ENCODE assay signal across 22 cellular contexts in the genomic region with DNA sequence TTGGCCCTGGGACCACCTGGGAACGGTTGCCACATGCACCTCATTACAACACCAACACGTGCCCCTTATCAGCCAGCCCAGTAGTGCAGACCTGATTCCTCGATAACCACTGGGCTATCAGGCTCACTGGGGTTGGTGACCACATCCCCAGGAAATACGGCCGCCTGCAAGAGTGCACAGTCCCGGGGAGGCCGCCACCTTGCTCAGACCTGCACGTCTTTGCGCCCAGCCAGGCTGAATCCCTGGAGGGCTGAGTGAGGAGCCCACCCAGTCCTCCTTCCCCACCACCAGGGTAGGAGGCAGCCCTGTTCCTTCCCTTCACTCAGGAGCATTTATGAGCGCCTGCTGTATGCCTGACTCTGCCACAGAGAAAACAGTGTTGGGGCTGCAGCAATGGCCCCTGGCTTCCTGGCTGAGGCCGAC.
A peak's percentile ranks its signal among the peaks of the same experiment; 100 is the strongest.
DNase-seq lines count a peak whose midpoint lies in the region; ATAC-seq and TF ChIP-seq lines count a peak whose summit lies in the region.
"Had no signal": no experiment of that assay in that cellular context is flagged by ENCODE, and none has a peak within 500 bp of the region (broad histone marks: within the 10 kb centered on the region; RNA-seq: fewer than 3 reads in every experiment).

No MANE protein-coding gene starts in this region.

- ATAC-seq in RWPE2 (ENCODE audit: low read depth) (no peak), HG02763 (IDR thresholded peaks at IDR 0.05; ENCODE audit: unreplicated experiment) (no peak)
- ATAC-seq: activated CD4-positive, CD25-positive, alpha-beta regulatory T cell treated with anti-CD3 and anti-CD28 coated beads, Interleukin-2, amount 50 U/mL, for 24 hours; foreskin keratinocyte had no signal

- peaks cover 4% of the 10 kb centered on the region for H3K36me3 Mint-ChIP-seq in glutamatergic neuron (ENCODE audit: unreplicated experiment)

- H3K27ac ChIP-seq in HEK293 (ENCODE audit: extremely low read depth, low read depth, low read length) (no peak overlapping the region), RWPE2 (ENCODE audit: poor library complexity, severe bottlenecking) (no peak overlapping the region)
- H3K27ac ChIP-seq: foreskin keratinocyte, prostate gland, stomach had no signal

- H3K9me3 Mint-ChIP-seq in glutamatergic neuron (ENCODE audit: unreplicated experiment): peaks cover 13% of the 10 kb centered on the region
- H3K9me3 Mint-ChIP-seq: mesothelial cell of epicardium, nephron progenitor cell had no signal

- peaks cover 0 to 4% of the 10 kb centered on the region in 2 experiments; a peak in 1 of 3 replicates for H3K36me3 ChIP-seq in HEK293 (ENCODE audit: control insufficient read depth in 2 of 2, insufficient read depth in 1 of 2, low read length in 2 of 2)
- no peaks in the 10 kb centered on the region for H3K36me3 ChIP-seq in RWPE2 (ENCODE audit: low read depth)
- H3K36me3 ChIP-seq: prostate gland had no signal

- H3K4me3 ChIP-seq in HEK293 (ENCODE audit: low read depth, low read length): no peak overlapping the region
- H3K4me3 ChIP-seq in RWPE2 (ENCODE audit: severe bottlenecking): no peak overlapping the region
- H3K4me3 ChIP-seq: prostate gland, stomach had no signal

- DNase-seq in RWPE2 (ENCODE audit: low spot score): peak; percentile 51
- DNase-seq in glutamatergic neuron: peak; percentile 8
- peak in 6 of 10 donors; percentile 2 to 70 (median 26) for DNase-seq in posterior cingulate gyrus
- DNase-seq in GM19238 (ENCODE audit: insufficient read length, low spot score): no peak
- no peak for DNase-seq in DMS153 treated with DMSO at 0.1 percent for 48 hours (lab: John Stamatoyannopoulos, UW; ENCODE audit: unreplicated experiment)
- DNase-seq: activated gamma-delta T cell; amniotic stem cell; DND-41; foreskin keratinocyte; GOT3; Kasumi-1; NCI-H1105; nephron progenitor cell; SK-N-SH; stimulated activated CD4-positive, alpha-beta T cell treated with anti-CD3 and anti-CD28 coated beads, Interleukin-4, amount 100 ng/mL, for 4 hours; stomach; trophoblast cell had no signal

- H3K27me3 Mint-ChIP-seq in glutamatergic neuron (ENCODE audit: unreplicated experiment): peaks cover 5% of the 10 kb centered on the region

- H3K27me3 ChIP-seq in RWPE2 (ENCODE audit: insufficient read depth, poor library complexity, severe bottlenecking): no peaks in the 10 kb centered on the region
- H3K27me3 ChIP-seq: foreskin keratinocyte, stomach had no signal

- no peak overlapping the region for H3K4me3 Mint-ChIP-seq in glutamatergic neuron (ENCODE audit: unreplicated experiment)
- H3K4me3 Mint-ChIP-seq: mesothelial cell of epicardium, nephron progenitor cell had no signal

- POLR2A ChIA-PET in HEK293 (lab: Yijun Ruan, JAX): no interaction called here

- H3K27ac Mint-ChIP-seq in glutamatergic neuron (ENCODE audit: unreplicated experiment): no peak overlapping the region
- H3K27ac Mint-ChIP-seq: mesothelial cell of epicardium, nephron progenitor cell had no signal

- intact Hi-C loops in posterior cingulate gyrus (cut with DNase I): no loop called here

- TF ChIP-seq CTCF in HEK293 (tag by site-specific recombination; IDR thresholded peaks at IDR 0.05) (no peak), RWPE2 (IDR thresholded peaks at IDR 0.05; ENCODE audit: poor library complexity, severe bottlenecking) (no peak), glutamatergic neuron (IDR thresholded peaks at IDR 0.05; ENCODE audit: partially characterized antibody, unreplicated experiment) (no peak)

- peaks cover 21% of the 10 kb centered on the region for H3K4me1 ChIP-seq in HEK293 (ENCODE audit: control insufficient read depth, insufficient read depth, low read length)
- H3K4me1 ChIP-seq in RWPE2 (ENCODE audit: insufficient read depth, poor library complexity, severe bottlenecking): no peaks in the 10 kb centered on the region
- H3K4me1 ChIP-seq: foreskin keratinocyte, prostate gland, stomach had no signal

- no peaks in the 10 kb centered on the region for H3K9me3 ChIP-seq in HEK293 (ENCODE audit: control insufficient read depth, insufficient read depth, low read depth, low read length)
- no peaks in the 10 kb centered on the region for H3K9me3 ChIP-seq in RWPE2 (ENCODE audit: severe bottlenecking)
- H3K9me3 ChIP-seq: prostate gland, SK-N-SH, stomach had no signal

- H3K4me1 Mint-ChIP-seq in glutamatergic neuron (ENCODE audit: low read depth, unreplicated experiment): peaks cover 9% of the 10 kb centered on the region

- CTCF ChIA-PET in HEK293 (lab: Yijun Ruan, JAX): interaction anchor here (0.6 to 2.7 kb wide), 5 partner anchors 9 to 337 kb away, joined by 3 to 18 read pairs (median 3); no protein-coding TSS in a partner anchor

TF ChIP-seq in HEK293, 187 proteins besides CTCF, POLR2A, EP300 and RAD21:
- TF ChIP-seq ZNF433 (tag by site-specific recombination; IDR thresholded peaks at IDR 0.05; ENCODE audit: low read depth) (0 out of 2 replicates have a peak, but pooled peaks have one; percentile 4), ZNF792 (tag by site-specific recombination; IDR thresholded peaks at IDR 0.05) (0 out of 2 replicates have a peak, but pooled peaks have one; percentile 23), KLF16 (tag by site-specific recombination; IDR thresholded peaks at IDR 0.05) (no peak)
- TF ChIP-seq, protein P1, sequence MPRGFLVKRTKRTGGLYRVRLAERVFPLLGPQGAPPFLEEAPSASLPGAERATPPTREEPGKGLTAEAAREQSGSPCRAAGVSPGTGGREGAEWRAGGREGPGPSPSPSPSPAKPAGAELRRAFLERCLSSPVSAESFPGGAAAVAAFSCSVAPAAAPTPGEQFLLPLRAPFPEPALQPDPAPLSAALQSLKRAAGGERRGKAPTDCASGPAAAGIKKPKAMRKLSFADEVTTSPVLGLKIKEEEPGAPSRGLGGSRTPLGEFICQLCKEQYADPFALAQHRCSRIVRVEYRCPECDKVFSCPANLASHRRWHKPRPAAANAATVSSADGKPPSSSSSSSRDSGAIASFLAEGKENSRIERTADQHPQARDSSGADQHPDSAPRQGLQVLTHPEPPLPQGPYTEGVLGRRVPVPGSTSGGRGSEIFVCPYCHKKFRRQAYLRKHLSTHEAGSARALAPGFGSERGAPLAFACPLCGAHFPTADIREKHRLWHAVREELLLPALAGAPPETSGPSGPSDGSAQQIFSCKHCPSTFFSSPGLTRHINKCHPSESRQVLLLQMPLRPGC (tag by site-specific recombination; IDR thresholded peaks at IDR 0.05): no peak

Comparison
In these comparisons a context has a peak if more than half of its experiments do, and no peak if none do; other contexts are left out.
1. DNase-seq: peak in RWPE2 (single experiment), glutamatergic neuron (single experiment) and posterior cingulate gyrus (6 of 10); none in GM19238 (single experiment) and DMS153 treated with DMSO at 0.1 percent for 48 hours (single experiment).